8 cellular contexts compared by ENCODE assay signal in genomic region chr22:19942071-19942885, GRCh38. TPM values are rescaled to one million over a fixed set of nuclear protein-coding genes. Genes with fewer than 3 reads are reported as not detected.
A peak's percentile ranks its signal among the peaks of the same experiment; 100 is the strongest.
DNase-seq lines count a peak whose midpoint lies in the region; FAIRE-seq and TF ChIP-seq lines count a peak whose summit lies in the region.

No MANE protein-coding gene starts in this region.

- peak overlapping the region; percentile 90 for H3K4me2 ChIP-seq in astrocyte (ENCODE audit: low read length)

- TF ChIP-seq POLR2A in sigmoid colon (IDR thresholded peaks at IDR 0.05), result no peak

- peak; percentile 37 for FAIRE-seq in astrocyte (lab: Jason Lieb, UNC)

- H3K4me1 ChIP-seq in astrocyte (ENCODE audit: insufficient read depth, low read length) (peaks cover 30% of the 10 kb centered on the region), iPS-15b (ENCODE audit: control insufficient read depth, insufficient read depth, low read length) (peaks cover 6% of the 10 kb centered on the region), sigmoid colon (peaks cover 0 to 79% (median 61%) of the 10 kb centered on the region in 4 donors)

- WGBS in sigmoid colon, 2 donors, result 2 to 3% methylated on average over 8 of the region's 8 CpGs

- intact Hi-C loops in activated naive CD4-positive, alpha-beta T cell treated with anti-CD3 and anti-CD28 coated beads for 36 hours (cut with micrococcal nuclease), result loop anchor here (1.0 kb wide), 1 partner anchor 51 kb away; no protein-coding TSS in a partner anchor
- intact Hi-C loops in sigmoid colon (cut with DNase I), result loop anchor here (2.0 to 5.0 kb wide), 2 partner anchors 87 to 495 kb away; partner anchors contain the start of genes C22orf39, GNB1L and RTL10

- peak overlapping the region; percentile 98 for H3K27ac ChIP-seq in astrocyte (ENCODE audit: low read depth, low read length)
- peak overlapping the region; percentile 90 to 97 (median 93) for H3K27ac ChIP-seq in sigmoid colon

- H2AFZ ChIP-seq in astrocyte (ENCODE audit: low read depth, low read length), result peak overlapping the region; percentile 29

- peaks cover 57% of the 10 kb centered on the region for H3K79me2 ChIP-seq in astrocyte (ENCODE audit: insufficient read depth, low read length)

- H4K20me1 ChIP-seq in astrocyte (ENCODE audit: insufficient read depth, low read length), result no peaks in the 10 kb centered on the region

- H3K4me3 Mint-ChIP-seq in activated naive CD4-positive, alpha-beta T cell treated with anti-CD3 and anti-CD28 coated beads for 36 hours, result peak overlapping the region; percentile 96
- peak overlapping the region; percentile 92 for H3K4me3 Mint-ChIP-seq in astrocyte (ENCODE audit: unreplicated experiment)

- peak; percentile 27 for DNase-seq in activated naive CD4-positive, alpha-beta T cell treated with anti-CD3 and anti-CD28 coated beads for 36 hours
- DNase-seq in activated naive CD4-positive, alpha-beta T cell (lab: John Stamatoyannopoulos, UW), result no peak
- DNase-seq in NCI-H69 (lab: John Stamatoyannopoulos, UW), result peak; percentile 33
- DNase-seq in astrocyte (ENCODE audit: low read depth), result peak; percentile 69
- DNase-seq in sigmoid colon, result peak; percentile 73
- DNase-seq in NCI-H128 (lab: John Stamatoyannopoulos, UW; ENCODE audit: unreplicated experiment), result no peak
- no peak for DNase-seq in NCI-H2029 treated with DMSO at 0.1 percent for 48 hours (lab: John Stamatoyannopoulos, UW)

- H3K9me3 ChIP-seq in astrocyte (ENCODE audit: insufficient read depth, low read depth, low read length), result no peaks in the 10 kb centered on the region
- no peaks in the 10 kb centered on the region for H3K9me3 ChIP-seq in iPS-15b (ENCODE audit: control insufficient read depth, insufficient read depth, low read length)
- H3K9me3 ChIP-seq in sigmoid colon, result no peaks in the 10 kb centered on the region

- H3K27me3 ChIP-seq in astrocyte (ENCODE audit: insufficient read depth, low read length), result no peaks in the 10 kb centered on the region
- no peaks in the 10 kb centered on the region for H3K27me3 ChIP-seq in iPS-15b (ENCODE audit: control insufficient read depth, insufficient read depth, low read length)
- no peaks in the 10 kb centered on the region for H3K27me3 ChIP-seq in sigmoid colon

- CTCF ChIA-PET in activated naive CD4-positive, alpha-beta T cell treated with anti-CD3 and anti-CD28 coated beads for 36 hours (lab: Charles Lee), result interaction anchor here (1.0 to 1.6 kb wide), 5 partner anchors 10 to 212 kb away, joined by 3 to 5 read pairs (median 4); no protein-coding TSS in a partner anchor

- H3K36me3 Mint-ChIP-seq in activated naive CD4-positive, alpha-beta T cell treated with anti-CD3 and anti-CD28 coated beads for 36 hours (ENCODE audit: low read depth), result peaks cover 15% of the 10 kb centered on the region
- H3K36me3 Mint-ChIP-seq in astrocyte (ENCODE audit: low read depth, unreplicated experiment), result peaks cover 9% of the 10 kb centered on the region

- TF ChIP-seq CTCF in astrocyte (IDR thresholded peaks at IDR 0.05; ENCODE audit: insufficient read depth, low read depth, low read length) (no peak), sigmoid colon (IDR thresholded peaks at IDR 0.05) (no peak)

- H3K36me3 ChIP-seq in astrocyte (ENCODE audit: insufficient read depth, low read length) (no peaks in the 10 kb centered on the region), iPS-15b (ENCODE audit: control insufficient read depth, insufficient read depth, low read length) (no peaks in the 10 kb centered on the region), sigmoid colon (no peaks in the 10 kb centered on the region)

- H3K9ac ChIP-seq in astrocyte (ENCODE audit: low read length) (peak overlapping the region; percentile 92), iPS-15b (ENCODE audit: low read depth, low read length) (peak overlapping the region; percentile 71)

- H3K9me3 Mint-ChIP-seq in activated naive CD4-positive, alpha-beta T cell treated with anti-CD3 and anti-CD28 coated beads for 36 hours, result no peaks in the 10 kb centered on the region
- no peaks in the 10 kb centered on the region for H3K9me3 Mint-ChIP-seq in astrocyte (ENCODE audit: unreplicated experiment)

- peak overlapping the region; percentile 93 for H3K27ac Mint-ChIP-seq in activated naive CD4-positive, alpha-beta T cell treated with anti-CD3 and anti-CD28 coated beads for 36 hours
- H3K27ac Mint-ChIP-seq in astrocyte (ENCODE audit: unreplicated experiment), result peak overlapping the region; percentile 100

- no peak for TF ChIP-seq EP300 in sigmoid colon (IDR thresholded peaks at IDR 0.05)

- H3K4me3 ChIP-seq in astrocyte (ENCODE audit: insufficient read depth, low read depth, low read length), result peak overlapping the region; percentile 70
- H3K4me3 ChIP-seq in iPS-15b (ENCODE audit: low read depth, low read length), result peak overlapping the region; percentile 69
- peak overlapping the region; percentile 50 to 86 (median 74) for H3K4me3 ChIP-seq in sigmoid colon

- no peaks in the 10 kb centered on the region for H3K27me3 Mint-ChIP-seq in activated naive CD4-positive, alpha-beta T cell treated with anti-CD3 and anti-CD28 coated beads for 36 hours (ENCODE audit: low read depth)
- no peaks in the 10 kb centered on the region for H3K27me3 Mint-ChIP-seq in astrocyte (ENCODE audit: low read depth, unreplicated experiment)

- H3K4me1 Mint-ChIP-seq in activated naive CD4-positive, alpha-beta T cell treated with anti-CD3 and anti-CD28 coated beads for 36 hours (ENCODE audit: low read depth), result peaks cover 34% of the 10 kb centered on the region
- H3K4me1 Mint-ChIP-seq in astrocyte (ENCODE audit: low read depth, unreplicated experiment), result peaks cover 27% of the 10 kb centered on the region

RNA-seq across cellular contexts. Expression of gene TXNRD2, which starts 0.7 kb away (rescaled TPM):
- 10 to 100 TPM; 22.9 to 23.6 TPM for total RNA-seq in activated naive CD4-positive, alpha-beta T cell treated with anti-CD3 and anti-CD28 coated beads for 36 hours
- total RNA-seq in astrocyte, result 19.8 and 25.7 TPM in 2 replicates
- total RNA-seq in sigmoid colon, result 10 to 100 TPM; 16.3 to 29.6 (median 21.1) TPM
- 10 to 100 TPM; 13.2 to 18.3 (median 16.6) TPM for polyA plus RNA-seq in sigmoid colon

RNA-seq across cellular contexts. Expression of gene COMT, which starts 0.7 kb away (rescaled TPM):
- total RNA-seq in activated naive CD4-positive, alpha-beta T cell treated with anti-CD3 and anti-CD28 coated beads for 36 hours, result 10 to 100 TPM; 53.7 to 56.8 TPM
- 116 and 120 TPM in 2 replicates for total RNA-seq in astrocyte
- total RNA-seq in sigmoid colon, result 100 to 1,000 TPM; 106 to 162 (median 112) TPM
- polyA plus RNA-seq in sigmoid colon, result 10 to 100 TPM; 62.5 to 97.6 (median 68.4) TPM

Comparison
In these comparisons a context has a peak if more than half of its experiments do, and no peak if none do; other contexts are left out.
1. DNase-seq: peak in activated naive CD4-positive, alpha-beta T cell treated with anti-CD3 and anti-CD28 coated beads for 36 hours (single experiment), NCI-H69 (single experiment), astrocyte (single experiment) and sigmoid colon (single experiment); none in activated naive CD4-positive, alpha-beta T cell (0 of 4), NCI-H128 (single experiment) and NCI-H2029 treated with DMSO at 0.1 percent for 48 hours (single experiment).
2. Peak in every context shown above with its lines, with median percentiles within 50 percentile points of each other: H3K4me3 ChIP-seq.